ENCODE assay signal across 9 cellular contexts in genomic region chr18:22347624-22348511, GRCh38.
DNase-seq lines count a peak whose midpoint lies in the region; ATAC-seq and TF ChIP-seq lines count a peak whose summit lies in the region.
"Had no signal": no experiment of that assay in that cellular context is flagged by ENCODE, and none has a peak within 500 bp of the region (broad histone marks: within the 10 kb centered on the region; RNA-seq: fewer than 3 reads in every experiment).

No MANE protein-coding gene starts in this region.

- H3K27me3 Mint-ChIP-seq in MCF 10A (ENCODE audit: insufficient read depth, unreplicated experiment), result no peaks in the 10 kb centered on the region

- peak overlapping the region; percentile 70 to 84 for H3K27ac ChIP-seq in breast epithelium
- peak overlapping the region; percentile 97 to 98 for H3K27ac ChIP-seq in uterus

- BruUV-seq in MCF 10A (replicated peaks; lab: Mats Ljungman, UMichigan), result no TSS peak

- CTCF ChIA-PET in MCF 10A (lab: Yijun Ruan, JAX), result interaction anchor here (0.6 kb wide), 2 partner anchors 13 to 56 kb away, joined by 3 read pairs; no protein-coding TSS in a partner anchor

- H3K36me3 Mint-ChIP-seq in MCF 10A (ENCODE audit: insufficient read depth, unreplicated experiment), result no peaks in the 10 kb centered on the region

- peak; percentile 23 for ATAC-seq in mucosa of descending colon

- H3K9me3 ChIP-seq in breast epithelium (no peaks in the 10 kb centered on the region), mucosa of descending colon (no peaks in the 10 kb centered on the region), uterus (no peaks in the 10 kb centered on the region)

- peaks cover 5% of the 10 kb centered on the region for H3K9me3 Mint-ChIP-seq in MCF 10A (ENCODE audit: unreplicated experiment)

- peaks cover 9% of the 10 kb centered on the region for H3K4me1 Mint-ChIP-seq in MCF 10A (ENCODE audit: insufficient read depth, unreplicated experiment)

- H3K36me3 ChIP-seq in breast epithelium (no peaks in the 10 kb centered on the region), mucosa of descending colon (ENCODE audit: low read depth) (no peaks in the 10 kb centered on the region), uterus (no peaks in the 10 kb centered on the region)

- TF ChIP-seq CTCF in breast epithelium (IDR thresholded peaks at IDR 0.05), result no peak
- no peak for TF ChIP-seq CTCF in MCF 10A (IDR thresholded peaks at IDR 0.05; ENCODE audit: unreplicated experiment)
- no peak for TF ChIP-seq CTCF in mucosa of descending colon (IDR thresholded peaks at IDR 0.05)
- TF ChIP-seq CTCF in uterus (IDR thresholded peaks at IDR 0.05), result no peak

- H3K4me3 Mint-ChIP-seq in MCF 10A (ENCODE audit: unreplicated experiment), result no peak overlapping the region

- DNase-seq in breast epithelium (ENCODE audit: low spot score in 2 of 2), result no peak
- no peak for DNase-seq in MCF 10A (ENCODE audit: unreplicated experiment)
- peak; percentile 30 for DNase-seq in dermis blood vessel endothelial cell
- peak in 2 of 3 donors; percentile 65 to 69 for DNase-seq in mucosa of descending colon
- peak; percentile 44 to 48 for DNase-seq in uterus
- no peak for DNase-seq in AG20443 (ENCODE audit: low spot score)
- no peak for DNase-seq in NCI-H2171 (lab: John Stamatoyannopoulos, UW)
- DNase-seq in NCI-H2029 (lab: John Stamatoyannopoulos, UW), result no peak
- DNase-seq: DND-41 had no signal

- H3K27me3 ChIP-seq in breast epithelium, result no peaks in the 10 kb centered on the region
- no peaks in the 10 kb centered on the region for H3K27me3 ChIP-seq in uterus

- H3K4me3 ChIP-seq in breast epithelium (peak overlapping the region; percentile 36 to 73 (median 58)), mucosa of descending colon (peak overlapping the region; percentile 17), uterus (peak overlapping the region; percentile 43 to 69)

- H3K4me1 ChIP-seq in breast epithelium, result no peaks in the 10 kb centered on the region
- peaks cover 25% of the 10 kb centered on the region for H3K4me1 ChIP-seq in mucosa of descending colon (ENCODE audit: low read depth)
- H3K4me1 ChIP-seq in uterus, result peaks cover 0 to 17% of the 10 kb centered on the region in 2 donors

- TF ChIP-seq POLR2A in breast epithelium (IDR thresholded peaks at IDR 0.05) (no peak), uterus (IDR thresholded peaks at IDR 0.05) (no peak)

- intact Hi-C loops in breast epithelium (cut with DNase I; ENCODE audit: low total_unique reads), result loop anchor here (5.0 to 10.0 kb wide), 2 partner anchors 173 to 859 kb away; no protein-coding TSS in a partner anchor
- intact Hi-C loops in MCF 10A (cut with micrococcal nuclease), result no loop called here
- intact Hi-C loops in mucosa of descending colon (cut with DNase I, micrococcal nuclease), result loop anchor here in 1 of 2 donors (5.0 kb wide), 1 partner anchor 171 kb away; no protein-coding TSS in a partner anchor
- intact Hi-C loops in uterus (cut with DNase I; ENCODE audit: low total_unique reads), result loop anchor here (5.0 kb wide), 3 partner anchors 156 to 209 kb away; no protein-coding TSS in a partner anchor

- H3K27ac Mint-ChIP-seq in MCF 10A (ENCODE audit: low read depth, unreplicated experiment), result no peak overlapping the region

- POLR2A ChIA-PET in MCF 10A (lab: Yijun Ruan, JAX), result interaction anchor here (1.0 to 1.4 kb wide), 2 partner anchors 97 to 121 kb away, joined by 3 read pairs; no protein-coding TSS in a partner anchor

Comparison
In these comparisons a context has a peak if more than half of its experiments do, and no peak if none do; other contexts are left out.
1. DNase-seq: peak in dermis blood vessel endothelial cell (single experiment), mucosa of descending colon (2 of 3) and uterus (2 of 2); none in breast epithelium (0 of 2), MCF 10A (single experiment), AG20443 (single experiment), NCI-H2171 (single experiment) and NCI-H2029 (single experiment).
2. Peak in every context shown above with its lines, with median percentiles within 50 percentile points of each other: H3K4me3 ChIP-seq.